In genomic region chr19:10408511-10409291, GRCh38 we compare ENCODE assay signal across 9 cellular contexts. TPM values are rescaled to one million over a fixed set of nuclear protein-coding genes. Genes with fewer than 3 reads are reported as not detected.
DNase-seq lines count a peak whose midpoint lies in the region; ATAC-seq and TF ChIP-seq lines count a peak whose summit lies in the region.
"Had no signal": no experiment of that assay in that cellular context is flagged by ENCODE, and none has a peak within 500 bp of the region (broad histone marks: within the 10 kb centered on the region; RNA-seq: fewer than 3 reads in every experiment).

No MANE protein-coding gene starts in this region.

- no peaks in the 10 kb centered on the region for H3K4me1 ChIP-seq in mesendoderm (ENCODE audit: control insufficient read depth, low read depth, low read length)

- H3K27me3 Mint-ChIP-seq in activated B cell treated with CpG ODN at 0.5 μM for 24 hours, result no peaks in the 10 kb centered on the region

- H3K4me3 Mint-ChIP-seq in activated B cell treated with CpG ODN at 0.5 μM for 24 hours, result peak overlapping the region; percentile 7

- no peak overlapping the region for H3K27ac ChIP-seq in mesendoderm (ENCODE audit: low read depth, low read length)

- no peak overlapping the region for H3K23ac ChIP-seq in mesendoderm (ENCODE audit: low read length)

- CTCF ChIA-PET in activated B cell treated with CpG ODN at 0.5 μM for 24 hours (lab: Charles Lee), result interaction anchor here (1.2 to 6.4 kb wide), 4 partner anchors 7 to 138 kb away, joined by 3 to 84 read pairs (median 6); partner anchors contain the start of genes ICAM1 and PDE4A

- peaks cover 86% of the 10 kb centered on the region for H3K4me1 Mint-ChIP-seq in activated B cell treated with CpG ODN at 0.5 μM for 24 hours

- no CpG with 5 or more reads among the region's 18 CpGs for WGBS in mesendoderm (ENCODE audit: extremely low coverage, insufficient coverage, low lambda C conversion rate)

- POLR2A ChIA-PET in activated B cell treated with CpG ODN at 0.5 μM for 24 hours (lab: Charles Lee), result interaction anchor here (1.1 to 24.9 kb wide), 2 partner anchors 17 to 138 kb away, joined by 4 to 541 read pairs; partner anchors contain the start of genes ICAM1 and PDE4A

- no peak overlapping the region for H3K4me2 ChIP-seq in mesendoderm (ENCODE audit: low read length)

- no peak overlapping the region for H3K9ac ChIP-seq in mesendoderm (ENCODE audit: low read length)

- DNase-seq in Jurkat, Clone E6-1 (ENCODE audit: low read depth, low spot score), result peak; percentile 72
- DNase-seq in activated B cell treated with CpG ODN at 0.5 μM for 24 hours, result peak; percentile 48
- DNase-seq in epidermal melanocyte (ENCODE audit: insufficient read length, low spot score), result peak; percentile 4
- DNase-seq in stimulated activated CD8-positive, alpha-beta memory T cell treated with anti-CD3 and anti-CD28 coated beads, Interleukin-4, amount 100 ng/mL, for 24 hours (ENCODE audit: low read depth), result peak; percentile 55
- DNase-seq in mesendoderm, result no peak
- no peak for DNase-seq in HPDE6-E6E7 (ENCODE audit: extremely low spot score)
- DNase-seq in NCI-H69 (lab: John Stamatoyannopoulos, UW), result no peak
- no peak for DNase-seq in ureter (ENCODE audit: low spot score)

- H3K4me3 ChIP-seq in Jurkat, Clone E6-1 (ENCODE audit: low read length), result peak overlapping the region; percentile 48
- H3K4me3 ChIP-seq in mesendoderm (ENCODE audit: low read length), result no peak overlapping the region

- TF ChIP-seq CTCF in activated B cell treated with CpG ODN at 0.5 μM for 24 hours (IDR thresholded peaks at IDR 0.05), result no peak

- intact Hi-C loops in activated B cell treated with CpG ODN at 0.5 μM for 24 hours (cut with micrococcal nuclease), result loop anchor here (1.0 kb wide), 1 partner anchor 8 kb away; no protein-coding TSS in a partner anchor

- no peak overlapping the region for H3K18ac ChIP-seq in mesendoderm (ENCODE audit: low read length)

- no peak overlapping the region for H2AK5ac ChIP-seq in mesendoderm (ENCODE audit: low read length)

- no peak overlapping the region for H2BK15ac ChIP-seq in mesendoderm (replicated peaks; ENCODE audit: low read depth)

- H3K36me3 Mint-ChIP-seq in activated B cell treated with CpG ODN at 0.5 μM for 24 hours (ENCODE audit: low read depth), result no peaks in the 10 kb centered on the region
- H3K36me3 Mint-ChIP-seq: brain had no signal

- H4K5ac ChIP-seq in mesendoderm (ENCODE audit: low read length), result no peak overlapping the region

- H3K56ac ChIP-seq in mesendoderm (ENCODE audit: low read length), result no peak overlapping the region

- H2BK5ac ChIP-seq in mesendoderm (ENCODE audit: low read length), result no peak overlapping the region

- H3K36me3 ChIP-seq in mesendoderm (ENCODE audit: control insufficient read depth, insufficient read depth, low read length), result no peaks in the 10 kb centered on the region

- ATAC-seq in activated B cell treated with CpG ODN at 0.5 μM for 24 hours (ENCODE audit: low read depth), result peak; percentile 49

- peaks cover 9% of the 10 kb centered on the region for H3K27me3 ChIP-seq in mesendoderm (ENCODE audit: insufficient read depth, low read length, poor library complexity)

- H3K9me3 Mint-ChIP-seq in activated B cell treated with CpG ODN at 0.5 μM for 24 hours, result no peaks in the 10 kb centered on the region

- H4K8ac ChIP-seq in mesendoderm (ENCODE audit: low read depth, low read length), result no peak overlapping the region

- no peaks in the 10 kb centered on the region for H3K79me2 ChIP-seq in mesendoderm (ENCODE audit: control insufficient read depth, insufficient read depth, low read length)

- H3K27ac Mint-ChIP-seq in activated B cell treated with CpG ODN at 0.5 μM for 24 hours, result peak overlapping the region; percentile 76
- H3K27ac Mint-ChIP-seq: brain had no signal

- no peak overlapping the region for H2BK120ac ChIP-seq in mesendoderm (ENCODE audit: low read depth, low read length)

- no peaks in the 10 kb centered on the region for H3K79me1 ChIP-seq in mesendoderm (ENCODE audit: low read length)

- no peak overlapping the region for H3K4ac ChIP-seq in mesendoderm (ENCODE audit: low read depth, low read length)

RNA-seq across cellular contexts. Expression of gene CDC37, which starts 5.4 kb away (rescaled TPM):
- 232 TPM for polyA plus RNA-seq in Jurkat, Clone E6-1 (2012; ENCODE audit: insufficient read depth, insufficient read length)
- 172 and 173 TPM in 2 replicates for total RNA-seq in activated B cell treated with CpG ODN at 0.5 μM for 24 hours
- 151 TPM for polyA plus RNA-seq in mesendoderm (2013, experiment 1 of 2)
- polyA plus RNA-seq in mesendoderm (2013, experiment 2 of 2), result 153 TPM
- total RNA-seq in ureter, result 192 TPM

RNA-seq across cellular contexts. Expression of gene PDE4A, which starts 11.6 kb away (rescaled TPM):
- polyA plus RNA-seq in Jurkat, Clone E6-1 (2012; ENCODE audit: insufficient read depth, insufficient read length), result 10.0 TPM
- total RNA-seq in activated B cell treated with CpG ODN at 0.5 μM for 24 hours (6.6 and 8.6 TPM in 2 replicates), ureter (9.4 TPM)
- 1.4 TPM for polyA plus RNA-seq in mesendoderm (2013, experiment 1 of 2)
- 1.4 TPM for polyA plus RNA-seq in mesendoderm (2013, experiment 2 of 2)

RNA-seq across cellular contexts. Expression of gene TYK2, which starts 28.3 kb away (rescaled TPM):
- 195 TPM for polyA plus RNA-seq in Jurkat, Clone E6-1 (2012; ENCODE audit: insufficient read depth, insufficient read length)
- total RNA-seq in activated B cell treated with CpG ODN at 0.5 μM for 24 hours (302 and 356 TPM in 2 replicates), ureter (142 TPM)
- polyA plus RNA-seq in mesendoderm (2013, experiment 1 of 2), result 21.2 TPM
- 21.8 TPM for polyA plus RNA-seq in mesendoderm (2013, experiment 2 of 2)

Comparison
In these comparisons a context has a peak if more than half of its experiments do, and no peak if none do; other contexts are left out.
1. DNase-seq: peak in Jurkat, Clone E6-1 (single experiment), activated B cell treated with CpG ODN at 0.5 μM for 24 hours (single experiment), epidermal melanocyte (single experiment) and stimulated activated CD8-positive, alpha-beta memory T cell treated with anti-CD3 and anti-CD28 coated beads, Interleukin-4, amount 100 ng/mL, for 24 hours (single experiment); none in mesendoderm (single experiment), HPDE6-E6E7 (single experiment), NCI-H69 (single experiment) and ureter (single experiment).